ENCODE assay signal across 1 cellular context in the genomic region with DNA sequence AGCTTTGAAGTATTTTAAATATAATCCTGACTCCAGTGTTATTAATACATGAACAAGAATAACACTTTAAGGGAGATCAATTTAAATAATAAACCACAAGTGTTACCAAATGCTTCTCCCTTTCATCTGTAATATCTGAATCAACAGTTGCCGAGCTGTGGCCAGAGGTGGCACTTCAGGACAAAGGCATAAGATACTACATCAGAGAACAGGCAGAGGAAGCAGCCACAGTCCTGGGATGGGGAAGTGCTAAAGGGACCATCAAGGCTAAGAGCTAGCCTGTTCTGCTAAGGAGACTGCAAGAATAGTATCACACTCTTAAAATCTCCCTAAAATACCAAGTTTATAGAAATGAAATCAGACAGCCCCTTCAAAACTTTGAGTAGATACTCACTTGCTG.
TF ChIP-seq lines count a peak whose summit lies in the region.

No MANE protein-coding gene starts in this region.

TF ChIP-seq in K562, 482 proteins besides CTCF, POLR2A, EP300 and RAD21 (continued from another document):
- TF ChIP-seq TSHZ1 (CRISPR knock-in tag; IDR thresholded peaks at IDR 0.05) = no peak
- no peak for TF ChIP-seq BRD4 (IDR thresholded peaks at IDR 0.05)
- no peak for TF ChIP-seq ARHGAP35 (IDR thresholded peaks at IDR 0.05; ENCODE audit: partially characterized antibody)
- no peak for TF ChIP-seq PHTF2 (CRISPR knock-in tag; IDR thresholded peaks at IDR 0.05)
- peak; percentile 52; the same call in 1 of the 2 replicates for TF ChIP-seq SPI1 (IDR thresholded peaks at IDR 0.05; ENCODE audit: borderline replicate concordance, low read depth, low read length)
- no peak for TF ChIP-seq SREBF1 (IDR thresholded peaks at IDR 0.05; ENCODE audit: borderline replicate concordance, low read depth, low read length)
- no peak for TF ChIP-seq NFATC3 (IDR thresholded peaks at IDR 0.05)
